ENCODE assay signal across 9 cellular contexts in genomic region chr5:139660105-139660915, GRCh38. TPM values are rescaled to one million over a fixed set of nuclear protein-coding genes. Genes with fewer than 3 reads are reported as not detected.
DNase-seq lines count a peak whose midpoint lies in the region; ATAC-seq and TF ChIP-seq lines count a peak whose summit lies in the region.
"Had no signal": no experiment of that assay in that cellular context is flagged by ENCODE, and none has a peak within 500 bp of the region (broad histone marks: within the 10 kb centered on the region; RNA-seq: fewer than 3 reads in every experiment).

No MANE protein-coding gene starts in this region.

- CTCF ChIA-PET in Calu3 (lab: Charles Lee) = interaction anchor here (0.5 to 2.1 kb wide), 14 partner anchors 8 to 118 kb away, joined by 3 to 24 read pairs (median 4); partner anchors contain the start of gene CXXC5
- CTCF ChIA-PET in T-cell (lab: Charles Lee) = interaction anchor here in 1 of 2 donors (0.5 kb wide), 1 partner anchor 107 kb away, joined by 8 read pairs; no protein-coding TSS in a partner anchor

- H3K27ac Mint-ChIP-seq in Calu3 (ENCODE audit: unreplicated experiment) (peak overlapping the region; percentile 82), T-cell (no peak overlapping the region)

- H3K4me1 Mint-ChIP-seq in Calu3 (ENCODE audit: low read depth, unreplicated experiment) (peaks cover 76% of the 10 kb centered on the region), T-cell (peaks cover 12 to 29% (median 14%) of the 10 kb centered on the region in 3 donors)

- DNase-seq in Calu3 (peak; percentile 92), NCI-H446 (lab: John Stamatoyannopoulos, UW) (peak; percentile 37 to 78), mucosa of gallbladder (ENCODE audit: low spot score) (peak; percentile 85), NCI-H345 (lab: John Stamatoyannopoulos, UW) (no peak), T-cell (no peak)
- no peak for DNase-seq in activated CD4-positive, alpha-beta T cell treated with anti-CD3 and anti-CD28 coated beads for 1 hour

- H3K4me3 Mint-ChIP-seq in Calu3 (ENCODE audit: low read depth, unreplicated experiment) (peak overlapping the region; percentile 60), T-cell (no peak overlapping the region)

- H3K27me3 Mint-ChIP-seq in Calu3 (ENCODE audit: unreplicated experiment) = no peaks in the 10 kb centered on the region
- H3K27me3 Mint-ChIP-seq in T-cell = peaks cover 3 to 6% of the 10 kb centered on the region in 2 donors

- H3K27me3 ChIP-seq in duodenal mucosa (ENCODE audit: control insufficient read depth in 1 of 2, insufficient read depth in 2 of 2, low read length in 2 of 2) = no peaks in the 10 kb centered on the region

- POLR2A ChIA-PET in T-cell (lab: Charles Lee) = no interaction called here

- peaks cover 0 to 3% of the 10 kb centered on the region in 2 donors for H3K36me3 ChIP-seq in duodenal mucosa (ENCODE audit: control insufficient read depth in 1 of 2, insufficient read depth in 2 of 2, low read length in 2 of 2)
- H3K36me3 ChIP-seq: neutrophil had no signal

- ATAC-seq in HG03460 (IDR thresholded peaks at IDR 0.05; ENCODE audit: unreplicated experiment) (no peak), T-cell (replicated peaks in 1 of 4) (no peak)

- no peaks in the 10 kb centered on the region for H3K9me3 Mint-ChIP-seq in Calu3 (ENCODE audit: low read depth, unreplicated experiment)
- no peaks in the 10 kb centered on the region for H3K9me3 Mint-ChIP-seq in T-cell

- H3K4me3 ChIP-seq in duodenal mucosa (ENCODE audit: low read depth in 1 of 2, low read length in 2 of 2) = peak overlapping the region; percentile 32 to 40

- H3K4me1 ChIP-seq in duodenal mucosa (ENCODE audit: control insufficient read depth in 1 of 2, insufficient read depth in 2 of 2, low read length in 2 of 2) = peaks cover 48% of the 10 kb centered on the region in 2 donors

- peak overlapping the region; percentile 81 for H3K27ac ChIP-seq in duodenal mucosa (ENCODE audit: low read depth, low read length)
- H3K27ac ChIP-seq: neutrophil had no signal

- TF ChIP-seq CTCF in Calu3 (IDR thresholded peaks at IDR 0.05; ENCODE audit: unreplicated experiment) = no peak

- no TSS peak for BruUV-seq in Calu3 (replicated peaks; lab: Mats Ljungman, UMichigan)

- H3K9ac ChIP-seq in duodenal mucosa (ENCODE audit: low read depth in 1 of 2, low read length in 2 of 2) = peak overlapping the region; percentile 18 to 48

- H3K36me3 Mint-ChIP-seq in Calu3 (ENCODE audit: insufficient read depth, unreplicated experiment) (peaks cover 45% of the 10 kb centered on the region), T-cell (no peaks in the 10 kb centered on the region)

- intact Hi-C loops in Calu3 (cut with micrococcal nuclease; ENCODE audit: unreplicated experiment) = no loop called here

- H3K9me3 ChIP-seq in duodenal mucosa (ENCODE audit: control insufficient read depth in 1 of 2, low read length in 2 of 2) = no peaks in the 10 kb centered on the region
- H3K9me3 ChIP-seq: neutrophil had no signal

RNA-seq across cellular contexts. Expression of gene CXXC5, which starts 12.2 kb away (rescaled TPM):
- total RNA-seq in Calu3 (2022) (64.1 and 69.1 TPM in 2 replicates), mucosa of gallbladder (71.7 TPM), T-cell (1 to 10 TPM; 5.1 to 7.6 (median 6.2) TPM)

Comparison
In these comparisons a context has a peak if more than half of its experiments do, and no peak if none do; other contexts are left out.
1. DNase-seq: peak in Calu3 (single experiment), NCI-H446 (2 of 2) and mucosa of gallbladder (single experiment); none in activated CD4-positive, alpha-beta T cell treated with anti-CD3 and anti-CD28 coated beads for 1 hour (single experiment), NCI-H345 (single experiment) and T-cell (0 of 34).